Comparison of ENCODE assay signal across 10 cellular contexts in the genomic region with DNA sequence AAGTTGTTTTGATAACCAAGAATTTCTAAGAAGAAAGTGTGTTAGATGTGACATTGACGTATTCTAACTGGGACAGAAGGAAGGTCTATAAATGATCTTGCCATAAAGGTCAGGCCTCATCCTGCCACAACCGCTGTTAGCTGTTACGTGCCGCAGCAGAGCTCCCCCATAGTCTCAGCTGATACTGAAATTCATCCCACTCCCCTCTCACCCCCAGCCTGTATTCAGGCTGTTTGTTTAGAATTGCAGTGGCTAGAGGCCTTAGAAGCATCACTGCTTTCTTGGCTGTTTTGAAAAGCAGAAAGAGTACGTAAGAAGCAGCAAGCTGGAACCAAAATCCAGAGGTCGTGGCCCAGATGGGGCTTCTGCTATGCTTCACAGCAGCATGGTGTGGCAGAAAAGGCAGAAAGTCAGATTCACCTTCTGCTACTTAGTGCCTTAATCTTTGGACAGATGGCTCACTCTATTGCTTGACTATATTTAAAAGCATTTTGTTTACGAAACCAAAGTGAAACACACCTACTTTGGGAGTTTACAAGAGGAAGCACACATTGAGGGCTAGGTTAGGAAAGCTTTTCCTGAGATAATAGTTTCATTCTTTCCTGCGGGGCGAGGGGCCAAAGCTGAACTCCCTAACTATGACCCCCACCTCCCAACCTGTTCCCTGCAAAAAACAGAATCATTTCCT. TPM values are rescaled to one million over a fixed set of nuclear protein-coding genes. Genes with fewer than 3 reads are reported as not detected.
DNase-seq lines count a peak whose midpoint lies in the region; ATAC-seq and TF ChIP-seq lines count a peak whose summit lies in the region.
"Had no signal": no experiment of that assay in that cellular context is flagged by ENCODE, and none has a peak within 500 bp of the region (broad histone marks: within the 10 kb centered on the region; RNA-seq: fewer than 3 reads in every experiment).

No MANE protein-coding gene starts in this region.

- DNase-seq in heart right ventricle (no peak), Right ventricle myocardium inferior (ENCODE audit: missing footprints) (no peak), upper lobe of left lung (no peak), AG20443 (ENCODE audit: low spot score) (no peak)
- DNase-seq: DND-41 had no signal

- TF ChIP-seq EP300 in upper lobe of left lung (IDR thresholded peaks at IDR 0.05): no peak

- peaks cover 0 to 6% (median 0%) of the 10 kb centered on the region in 9 donors for H3K36me3 ChIP-seq in heart right ventricle
- peaks cover 6% of the 10 kb centered on the region for H3K36me3 ChIP-seq in muscle layer of colon (ENCODE audit: insufficient read depth, low read length)
- H3K36me3 ChIP-seq in upper lobe of left lung: peaks cover 0 to 5% (median 0%) of the 10 kb centered on the region in 4 donors

- H3K4me1 ChIP-seq in heart right ventricle: peaks cover 5 to 35% (median 17%) of the 10 kb centered on the region in 9 donors
- peaks cover 7% of the 10 kb centered on the region for H3K4me1 ChIP-seq in muscle layer of colon (ENCODE audit: insufficient read depth, low read length)
- peaks cover 15 to 29% (median 20%) of the 10 kb centered on the region in 4 donors for H3K4me1 ChIP-seq in upper lobe of left lung
- H3K4me1 ChIP-seq: foreskin keratinocyte had no signal

- 81 to 83% methylated on average over 9 of the region's 9 CpGs for WGBS in heart right ventricle, 2 donors
- 70 to 79% methylated on average over 9 of the region's 9 CpGs for WGBS in upper lobe of left lung, 2 donors

- intact Hi-C loops in heart right ventricle (cut with DNase I) (loop anchor here in 1 of 10 donors (10.0 kb wide), 1 partner anchor 85 kb away; no protein-coding TSS in a partner anchor), Right ventricle myocardium inferior (cut with DNase I) (loop anchor here (10.0 kb wide), 1 partner anchor 255 kb away; no protein-coding TSS in a partner anchor)

- TF ChIP-seq CTCF in heart right ventricle (IDR thresholded peaks at IDR 0.05) (no peak), upper lobe of left lung (IDR thresholded peaks at IDR 0.05) (no peak)

- peak overlapping the region in 9 of 10 donors; percentile 52 to 71 (median 65) for H3K4me3 ChIP-seq in heart right ventricle
- H3K4me3 ChIP-seq in muscle layer of colon (ENCODE audit: low read depth in 1 of 2, low read length in 2 of 2): peak overlapping the region; percentile 81 to 86
- H3K4me3 ChIP-seq in upper lobe of left lung: peak overlapping the region in 3 of 4 donors; percentile 48 to 60 (median 52)

- TF ChIP-seq POLR2A in upper lobe of left lung (IDR thresholded peaks at IDR 0.05): no peak

- ATAC-seq in heart right ventricle (peak in 1 of 8 donors; percentile 1), Right ventricle myocardium inferior (no peak), upper lobe of left lung (ENCODE audit: low FRiP score in 2 of 2) (no peak), GM21717 (IDR thresholded peaks at IDR 0.05; ENCODE audit: unreplicated experiment) (no peak), HG02763 (IDR thresholded peaks at IDR 0.05; ENCODE audit: unreplicated experiment) (no peak)

- peak overlapping the region; percentile 72 for H3K9ac ChIP-seq in muscle layer of colon (ENCODE audit: low read length)

- peak overlapping the region in 5 of 10 donors; percentile 64 to 92 (median 67) for H3K27ac ChIP-seq in heart right ventricle
- H3K27ac ChIP-seq in angular gyrus (ENCODE audit: low read depth, low read length): peak overlapping the region; percentile 82
- H3K27ac ChIP-seq in muscle layer of colon (ENCODE audit: low read depth, low read length): peak overlapping the region; percentile 84
- H3K27ac ChIP-seq in upper lobe of left lung: peak overlapping the region in 2 of 4 donors; percentile 77 to 90

- peaks cover 0 to 45% (median 13%) of the 10 kb centered on the region in 7 donors for H3K27me3 ChIP-seq in heart right ventricle
- H3K27me3 ChIP-seq in muscle layer of colon (ENCODE audit: control insufficient read depth in 1 of 2, insufficient read depth in 2 of 2, low read length in 2 of 2): peaks cover 0 to 6% of the 10 kb centered on the region in 2 donors
- peaks cover 0 to 12% (median 5%) of the 10 kb centered on the region in 4 donors for H3K27me3 ChIP-seq in upper lobe of left lung

- H3K9me3 ChIP-seq in heart right ventricle (peaks cover 0 to 3% (median 0%) of the 10 kb centered on the region in 11 donors), muscle layer of colon (ENCODE audit: low read length) (no peaks in the 10 kb centered on the region), upper lobe of left lung (no peaks in the 10 kb centered on the region)

RNA-seq across cellular contexts. Expression of a gene that starts 0.9 kb away (rescaled TPM):
- total RNA-seq in heart right ventricle (1 to 10 TPM; 1.8 to 4.9 (median 4.0) TPM), Right ventricle myocardium inferior (3.7 TPM), upper lobe of left lung (10 to 100 TPM in 4 of 6 donors, 1 to 10 TPM in 2; 3.1 to 46.6 (median 13.9) TPM)
- 1 to 10 TPM; 1.6 to 4.4 TPM for polyA plus RNA-seq in heart right ventricle

RNA-seq across cellular contexts. Expression of a gene that starts 25.0 kb away (rescaled TPM):
- total RNA-seq in heart right ventricle (not detected), Right ventricle myocardium inferior (not detected), upper lobe of left lung (10 to 100 TPM in 1 of 6 donors, 1 to 10 TPM in 4, under 1 TPM in 1; 0.37 to 59.0 (median 8.1) TPM)
- not detected for polyA plus RNA-seq in heart right ventricle
- total RNA-seq: foreskin keratinocyte had no signal
- polyA plus RNA-seq: foreskin keratinocyte had no signal

RNA-seq across cellular contexts. Expression of a gene that starts 27.4 kb away (rescaled TPM):
- total RNA-seq in heart right ventricle (not detected), Right ventricle myocardium inferior (not detected), upper lobe of left lung (1 to 10 TPM in 2 of 6 donors, under 1 TPM in 1, not detected in 3; 0.24 to 4.1 (median 1.1) TPM)
- not detected for polyA plus RNA-seq in heart right ventricle
